In the genomic region with DNA sequence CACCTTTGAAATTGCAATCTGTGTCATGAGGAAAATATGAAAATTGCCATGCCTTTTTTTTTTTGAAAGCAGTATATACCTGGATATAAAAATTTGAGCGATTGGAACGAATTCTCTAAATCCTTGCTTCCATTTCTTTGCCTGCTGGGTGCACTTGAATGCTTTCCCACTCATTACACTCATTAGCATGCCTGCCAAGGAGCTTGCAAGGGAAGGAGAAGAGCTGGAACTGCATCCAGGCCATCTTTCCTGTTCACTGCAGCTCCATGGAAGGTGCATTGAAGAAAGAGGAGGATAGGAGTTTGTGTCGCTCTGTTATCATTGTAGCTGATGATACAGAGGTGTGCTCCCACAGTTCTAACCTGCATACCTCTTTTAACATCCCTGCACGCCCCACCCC, we compare ENCODE assay signal across 24 cellular contexts.
"Had no signal": no experiment of that assay in that cellular context is flagged by ENCODE, and none has a peak within 500 bp of the region (broad histone marks: within the 10 kb centered on the region; RNA-seq: fewer than 3 reads in every experiment).

No MANE protein-coding gene starts in this region.

- DNase-seq: activated CD4-positive, alpha-beta memory T cell treated with anti-CD3 and anti-CD28 coated beads for 36 hours; activated CD4-positive, alpha-beta T cell treated with anti-CD3 and anti-CD28 coated beads, Interleukin-2, amount 10 ng/mL, durations not matched to agents 24 days and 14 days; activated CD4-positive, CD25-positive, alpha-beta regulatory T cell treated with anti-CD3 and anti-CD28 coated beads, Interleukin-2, amount 50 U/mL, for 72 hours; activated CD8-positive, alpha-beta memory T cell treated with anti-CD3 and anti-CD28 coated beads, Interleukin-2, amount 50 U/mL, for 48 hours; activated gamma-delta T cell; activated naive CD4-positive, alpha-beta T cell treated with anti-CD3 and anti-CD28 coated beads, Interleukin-2, amount 10 ng/mL, durations not matched to agents 7 days and 5 days; activated naive CD8-positive, alpha-beta T cell treated with anti-CD3 and anti-CD28 coated beads, Interleukin-2, amount 10 ng/mL, durations not matched to agents 7 days and 5 days; activated T-cell treated with anti-CD3 and anti-CD28 coated beads, Interleukin-2, amount 50 U/mL, for 24 hours; central memory CD4-positive, alpha-beta T cell; dermis blood vessel endothelial cell; effector CD4-positive, alpha-beta T cell; gastrocnemius medialis; glutamatergic neuron; islet precursor cell; left cardiac atrium; left ventricle myocardium superior; retina; stimulated activated CD4-positive, alpha-beta T cell treated with anti-CD3 and anti-CD28 coated beads, Interleukin-4, amount 100 ng/mL, for 24 hours; T-helper 2 cell; trophoblast cell had no signal

- H3K4me3 ChIP-seq: ascending aorta, breast epithelium, gastrocnemius medialis, skin epidermis, thoracic aorta had no signal
